ENCODE assay signal across 8 cellular contexts in the genomic region with DNA sequence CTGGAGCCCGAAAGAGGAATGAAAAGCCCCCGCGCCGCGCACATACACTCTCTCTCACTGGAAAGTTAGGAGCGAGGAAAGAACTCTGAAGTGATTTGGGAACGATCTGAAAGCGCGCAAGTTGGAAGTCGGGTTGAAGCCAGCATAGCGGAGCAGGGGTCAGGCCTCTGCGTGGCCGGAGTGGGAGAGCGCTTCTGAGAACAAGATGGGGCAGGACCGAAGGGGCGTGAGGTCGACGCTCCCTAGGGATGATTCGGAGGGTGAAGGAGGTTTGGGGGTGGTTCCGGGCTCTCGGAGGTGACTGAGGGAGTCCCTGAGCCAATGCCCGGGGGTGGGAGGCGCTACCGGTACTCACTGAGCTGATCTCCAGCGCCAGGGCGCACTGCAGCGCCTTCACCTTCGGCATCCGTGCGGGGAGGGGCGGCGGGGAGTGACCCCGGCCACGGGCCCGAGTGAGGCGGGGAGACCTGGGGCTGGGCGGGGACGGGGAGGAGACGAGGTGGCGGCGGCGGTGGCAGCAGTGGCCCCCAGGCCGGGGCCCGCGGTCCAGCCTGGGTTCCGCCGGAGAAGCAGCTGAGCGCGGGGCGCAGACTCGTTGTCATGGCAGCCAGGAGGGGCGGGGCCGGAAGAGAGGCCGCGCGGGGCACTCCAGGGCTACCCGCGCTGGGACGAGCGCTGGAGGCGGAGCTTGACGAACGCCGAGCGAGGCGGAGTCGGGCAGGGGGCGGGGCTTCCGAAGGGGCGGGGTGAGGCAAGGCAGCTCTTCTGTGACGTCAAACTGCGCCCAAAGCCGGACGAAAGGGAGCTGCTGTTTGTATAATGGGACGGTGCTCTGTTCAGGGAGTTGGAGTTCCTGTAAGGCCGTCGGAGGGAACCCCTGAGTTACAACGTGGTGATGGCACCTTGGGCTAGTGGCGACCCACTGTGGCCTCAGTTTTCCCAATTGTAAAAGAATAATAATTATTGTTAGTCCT. TPM values are rescaled to one million over a fixed set of nuclear protein-coding genes. Genes with fewer than 3 reads are reported as not detected.
DNase-seq lines count a peak whose midpoint lies in the region; ATAC-seq, FAIRE-seq and TF ChIP-seq lines count a peak whose summit lies in the region.

Gene SPATA6, minus strand, starts transcription at position 602 of the 974 bp plus-strand sequence. Its CDS starts 196 bp downstream, at position 406.

- DNase-seq in A549 (ENCODE audit: low read depth in 1 of 2, low spot score in 1 of 2) (peak; percentile 82 to 93), NCI-H2171 treated with DMSO at 0.1 percent for 48 hours (lab: John Stamatoyannopoulos, UW) (peak; percentile 92), choroid plexus epithelial cell (ENCODE audit: low read depth) (peak; percentile 97), kidney glomerular epithelial cell (lab: John Stamatoyannopoulos, UW) (peak; percentile 90)
- DNase-seq in activated CD4-positive, alpha-beta T cell treated with anti-CD3 and anti-CD28 coated beads for 48 hours: peak; percentile 97
- peak; percentile 93 to 96 (median 95) for DNase-seq in stimulated activated CD4-positive, alpha-beta T cell treated with anti-CD3 and anti-CD28 coated beads, Interleukin-12 subunit alpha, Interleukin-12 subunit beta, amount 100 ng/mL, for 48 hours (ENCODE audit: low read depth in 2 of 3, low spot score in 1 of 3)

- H3K4me3 ChIP-seq in A549 (peak within 1 kb of the TSS; percentile 68), choroid plexus epithelial cell (ENCODE audit: low read depth, low read length) (peak within 1 kb of the TSS; percentile 77)

- peak; percentile 96 to 97 for ATAC-seq in A549
- ATAC-seq in GM18868 (IDR thresholded peaks at IDR 0.05; ENCODE audit: unreplicated experiment): peak; percentile 99
- ATAC-seq in HG03103 (IDR thresholded peaks at IDR 0.05; ENCODE audit: low read depth, unreplicated experiment): peak; percentile 98

- TF ChIP-seq RAD21 in A549 (conservative IDR thresholded peaks at IDR 0.05 in 1 of 2, IDR thresholded peaks at IDR 0.05 in 1 of 2): no peak

- peaks cover 8% of the 10 kb centered on the region; the same call in 2 of the 3 replicates for H3K4me1 ChIP-seq in A549

- H3K27ac ChIP-seq in A549: peak within 1 kb of the TSS; percentile 77 to 94

- no peak for TF ChIP-seq CTCF in A549 (IDR thresholded peaks at IDR 0.05)
- TF ChIP-seq CTCF in choroid plexus epithelial cell (conservative IDR thresholded peaks at IDR 0.05; ENCODE audit: low read depth, low read length): peak; percentile 13

- peak; percentile 65 for TF ChIP-seq POLR2A in A549 (IDR thresholded peaks at IDR 0.05; ENCODE audit: low read length)

- POLR2A ChIA-PET in A549 (lab: Yijun Ruan, JAX): interaction anchor here (0.6 to 0.8 kb wide), 4 partner anchors 10 to 58 kb away, joined by 3 to 6 read pairs (median 4); no protein-coding TSS in a partner anchor

- peak within 1 kb of the TSS; percentile 94 for H3K4me2 ChIP-seq in A549

- no peaks in the 10 kb centered on the region; the same call in 2 of the 3 replicates for H3K9me3 ChIP-seq in A549

- TF ChIP-seq EP300 in A549 (IDR thresholded peaks at IDR 0.05): no peak

- WGBS in A549 (ENCODE audit: missing lambda C conversion rate): 13% methylated on average over 12 of the region's 79 CpGs

- FAIRE-seq in A549 (lab: Jason Lieb, UNC): no peak

- CTCF ChIA-PET in A549 (lab: Yijun Ruan, JAX): interaction anchor here (1.3 kb wide), 1 partner anchor 25 kb away, joined by 4 read pairs; no protein-coding TSS in a partner anchor

TF ChIP-seq in A549, 52 proteins besides CTCF, POLR2A, EP300 and RAD21:
- TF ChIP-seq JUN (IDR thresholded peaks at IDR 0.05): peak in 1 of 2 experiments; percentile 39; a peak in 1 of 5 replicates
- no peak for TF ChIP-seq CBX2 (IDR thresholded peaks at IDR 0.05; ENCODE audit: borderline replicate concordance, low read depth)
- no peak for TF ChIP-seq HES2 (IDR thresholded peaks at IDR 0.05)
- no peak for TF ChIP-seq CHD4 (IDR thresholded peaks at IDR 0.05; ENCODE audit: borderline replicate concordance)
- TF ChIP-seq TFCP2L1 (CRISPR knock-in tag; IDR thresholded peaks at IDR 0.05): no peak
- no peak for TF ChIP-seq FOSB (CRISPR knock-in tag; IDR thresholded peaks at IDR 0.05)
- no peak for TF ChIP-seq POLR2AphosphoS2 (conservative IDR thresholded peaks at IDR 0.05; ENCODE audit: low read length)
- no peak for TF ChIP-seq JUNB (IDR thresholded peaks at IDR 0.05)
- no peak for TF ChIP-seq GATA3 (IDR thresholded peaks at IDR 0.05; ENCODE audit: borderline replicate concordance)
- no peak for TF ChIP-seq KDM1A (IDR thresholded peaks at IDR 0.05; ENCODE audit: low read depth)
- TF ChIP-seq, protein P1, sequence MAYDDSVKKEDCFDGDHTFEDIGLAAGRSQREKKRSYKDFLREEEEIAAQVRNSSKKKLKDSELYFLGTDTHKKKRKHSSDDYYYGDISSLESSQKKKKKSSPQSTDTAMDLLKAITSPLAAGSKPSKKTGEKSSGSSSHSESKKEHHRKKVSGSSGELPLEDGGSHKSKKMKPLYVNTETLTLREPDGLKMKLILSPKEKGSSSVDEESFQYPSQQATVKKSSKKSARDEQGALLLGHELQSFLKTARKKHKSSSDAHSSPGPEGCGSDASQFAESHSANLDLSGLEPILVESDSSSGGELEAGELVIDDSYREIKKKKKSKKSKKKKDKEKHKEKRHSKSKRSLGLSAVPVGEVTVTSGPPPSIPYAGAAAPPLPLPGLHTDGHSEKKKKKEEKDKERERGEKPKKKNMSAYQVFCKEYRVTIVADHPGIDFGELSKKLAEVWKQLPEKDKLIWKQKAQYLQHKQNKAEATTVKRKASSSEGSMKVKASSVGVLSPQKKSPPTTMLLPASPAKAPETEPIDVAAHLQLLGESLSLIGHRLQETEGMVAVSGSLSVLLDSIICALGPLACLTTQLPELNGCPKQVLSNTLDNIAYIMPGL (CRISPR knock-in tag; IDR thresholded peaks at IDR 0.05; ENCODE audit: borderline replicate concordance): no peak
- no peak for TF ChIP-seq TP53 (CRISPR knock-in tag; IDR thresholded peaks at IDR 0.05)
- peak; percentile 22; the same call in 1 of the 2 replicates for TF ChIP-seq PHF8 (IDR thresholded peaks at IDR 0.05; ENCODE audit: borderline replicate concordance, low read depth)
- TF ChIP-seq ZFP36 (IDR thresholded peaks at IDR 0.05; ENCODE audit: borderline replicate concordance, partially characterized antibody): no peak
- TF ChIP-seq MAFK (IDR thresholded peaks at IDR 0.05; ENCODE audit: partially characterized antibody): no peak
- TF ChIP-seq PBX3 (IDR thresholded peaks at IDR 0.05): no peak

RNA-seq across cellular contexts. Expression of gene SPATA6, which starts in this region (rescaled TPM):
- polyA plus RNA-seq in A549 (2011; rRNA removed) (2.8 and 3.5 TPM in 2 replicates), A549 (2017; fragmentation: RNase III; extraction: RNeasy Plus Mini Kit Qiagen cat#74134 plus additional on column Dnase treatment) (2.1 to 2.6 TPM (median 2.3 TPM) in 3 replicates)
- polyA plus RNA-seq in A549 (2012; cell fraction: cytosol; rRNA removed): 0.67 and 1.4 TPM in 2 replicates
- polyA plus RNA-seq in A549 (2012; cell fraction: nucleus; rRNA removed): 0.75 and 1.1 TPM in 2 replicates
- polyA minus RNA-seq in A549 (2011; rRNA and poly(A)+ RNA removed): 3.4 and 5.0 TPM in 2 replicates

Comparison
In these comparisons a context has a peak if more than half of its experiments do, and no peak if none do; other contexts are left out.
1. Peak in every context shown above with its lines: DNase-seq, ATAC-seq, H3K4me3 ChIP-seq and H3K27ac ChIP-seq.